13 cellular contexts compared by ENCODE assay signal in the genomic region with DNA sequence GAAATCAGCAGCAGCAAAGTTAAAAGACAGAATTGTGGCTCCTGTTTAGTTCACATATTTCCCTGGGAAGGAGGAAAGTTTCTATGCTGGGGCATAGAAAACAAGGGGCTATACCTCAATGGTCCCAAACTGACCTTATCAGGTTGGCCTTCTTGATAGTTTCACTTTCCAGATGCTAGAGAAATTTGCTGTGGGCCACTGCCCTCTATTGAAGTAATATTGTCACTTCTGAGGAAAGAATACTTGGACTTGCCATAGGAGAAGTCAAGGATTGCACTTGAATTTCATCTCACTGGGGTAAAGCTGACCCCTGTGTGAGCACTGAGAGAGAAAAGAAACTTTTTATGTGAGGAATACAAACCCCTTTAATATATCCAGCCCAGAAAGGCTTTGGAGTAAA. TPM values are rescaled to one million over a fixed set of nuclear protein-coding genes. Genes with fewer than 3 reads are reported as not detected.
DNase-seq lines count a peak whose midpoint lies in the region; ATAC-seq and TF ChIP-seq lines count a peak whose summit lies in the region.
"Had no signal": no experiment of that assay in that cellular context is flagged by ENCODE, and none has a peak within 500 bp of the region (broad histone marks: within the 10 kb centered on the region; RNA-seq: fewer than 3 reads in every experiment).

No MANE protein-coding gene starts in this region.

- H3K9me3 Mint-ChIP-seq in CD4-positive, alpha-beta T cell: peaks cover 1% of the 10 kb centered on the region
- H3K9me3 Mint-ChIP-seq in HFFc6: peaks cover 7% of the 10 kb centered on the region

- no peak for ATAC-seq in CD4-positive, alpha-beta T cell (ENCODE audit: poor library complexity)
- ATAC-seq in GM21576 (IDR thresholded peaks at IDR 0.05; ENCODE audit: unreplicated experiment): no peak
- ATAC-seq: effector memory CD8-positive, alpha-beta T cell had no signal

- CTCF ChIA-PET in CD4-positive, alpha-beta T cell (lab: Charles Lee): interaction anchor here (0.6 to 7.1 kb wide), 6 partner anchors 12 to 147 kb away, joined by 3 to 96 read pairs (median 5); no protein-coding TSS in a partner anchor

- H3K4me1 Mint-ChIP-seq in CD4-positive, alpha-beta T cell (ENCODE audit: low read depth): peaks cover 8% of the 10 kb centered on the region
- peaks cover 32% of the 10 kb centered on the region for H3K4me1 Mint-ChIP-seq in HFFc6 (ENCODE audit: low read depth)

- DNase-seq in CD4-positive, alpha-beta T cell: no peak
- DNase-seq in HFFc6 (no peak), adipocyte (ENCODE audit: low read depth) (peak; percentile 28), medulla oblongata (ENCODE audit: extremely low spot score) (peak; percentile 65), SW 1271 (lab: John Stamatoyannopoulos, UW) (no peak), H7 (no peak)
- no peak for DNase-seq in stimulated activated CD8-positive, alpha-beta memory T cell treated with anti-CD3 and anti-CD28 coated beads, Interleukin-4, amount 100 ng/mL, for 48 hours
- DNase-seq: activated effector memory CD4-positive, alpha-beta T cell treated with Interleukin-2 at 50 U/mL for 16 hours; effector memory CD8-positive, alpha-beta T cell; NCI-H526 treated with DMSO at 0.1 percent for 48 hours had no signal

- H3K4me3 Mint-ChIP-seq in CD4-positive, alpha-beta T cell: no peak overlapping the region
- H3K4me3 Mint-ChIP-seq in HFFc6: no peak overlapping the region
- H3K4me3 Mint-ChIP-seq: effector memory CD8-positive, alpha-beta T cell had no signal

- H3K27me3 ChIP-seq in CD4-positive, alpha-beta T cell (ENCODE audit: control insufficient read depth, insufficient read depth, low read length): no peaks in the 10 kb centered on the region
- H3K27me3 ChIP-seq in adipocyte (replicated peaks; ENCODE audit: control insufficient read depth, insufficient read depth, low read length) (no peaks in the 10 kb centered on the region), H7 (ENCODE audit: control insufficient read depth, insufficient read depth, low read length) (no peaks in the 10 kb centered on the region)
- H3K27me3 ChIP-seq: vagina had no signal

- no peak overlapping the region for H3K27ac Mint-ChIP-seq in CD4-positive, alpha-beta T cell
- H3K27ac Mint-ChIP-seq in HFFc6: no peak overlapping the region
- H3K27ac Mint-ChIP-seq: effector memory CD8-positive, alpha-beta T cell had no signal

- peak; percentile 21 for TF ChIP-seq CTCF in CD4-positive, alpha-beta T cell (IDR thresholded peaks at IDR 0.05)
- TF ChIP-seq CTCF in HFFc6 (IDR thresholded peaks at IDR 0.05): peak; percentile 53; the same call in 1 of the 2 replicates

- no peak overlapping the region for H3K4me3 ChIP-seq in adipocyte (ENCODE audit: low read length)
- no peak overlapping the region for H3K4me3 ChIP-seq in H7 (ENCODE audit: insufficient read depth, low read depth, low read length)
- H3K4me3 ChIP-seq: vagina had no signal

- H3K9me3 ChIP-seq in CD4-positive, alpha-beta T cell (ENCODE audit: control insufficient read depth, low read length): peaks cover 3% of the 10 kb centered on the region
- peaks cover 4% of the 10 kb centered on the region for H3K9me3 ChIP-seq in adipocyte (ENCODE audit: control insufficient read depth, low read length)
- H3K9me3 ChIP-seq: vagina had no signal

- H3K27me3 Mint-ChIP-seq in CD4-positive, alpha-beta T cell: no peaks in the 10 kb centered on the region
- peaks cover 6% of the 10 kb centered on the region for H3K27me3 Mint-ChIP-seq in HFFc6 (ENCODE audit: insufficient read depth)
- H3K27me3 Mint-ChIP-seq: effector memory CD8-positive, alpha-beta T cell had no signal

- H3K4me1 ChIP-seq in adipocyte (ENCODE audit: control insufficient read depth, insufficient read depth, low read length): peaks cover 20% of the 10 kb centered on the region
- H3K4me1 ChIP-seq: parathyroid adenoma had no signal

- no peak overlapping the region for H3K27ac ChIP-seq in CD4-positive, alpha-beta T cell (ENCODE audit: low read depth, low read length)
- H3K27ac ChIP-seq: parathyroid adenoma, vagina had no signal

- POLR2A ChIA-PET in CD4-positive, alpha-beta T cell (lab: Charles Lee): interaction anchor here (0.6 to 4.9 kb wide), 5 partner anchors 9 to 138 kb away, joined by 3 to 24 read pairs (median 9); a partner anchor contains a TSS

- no peak overlapping the region for H3K9ac ChIP-seq in adipocyte (ENCODE audit: low read length)
- H3K9ac ChIP-seq: parathyroid adenoma had no signal

- H3K36me3 Mint-ChIP-seq in CD4-positive, alpha-beta T cell (ENCODE audit: low read depth): no peaks in the 10 kb centered on the region
- no peaks in the 10 kb centered on the region for H3K36me3 Mint-ChIP-seq in HFFc6 (ENCODE audit: low read depth)

- H3K36me3 ChIP-seq in adipocyte (ENCODE audit: control insufficient read depth, insufficient read depth, low read length, severe bottlenecking) (no peaks in the 10 kb centered on the region), H7 (replicated peaks; ENCODE audit: control insufficient read depth, insufficient read depth, low read length) (no peaks in the 10 kb centered on the region)
- H3K36me3 ChIP-seq: vagina had no signal

- intact Hi-C loops in CD4-positive, alpha-beta T cell (cut with DNase I, micrococcal nuclease): loop anchor here (5.0 to 10.0 kb wide), 5 partner anchors 39 to 1042 kb away; a partner anchor contains a TSS

RNA-seq across cellular contexts. Expression of a gene that starts 49.3 kb away (rescaled TPM):
- total RNA-seq in CD4-positive, alpha-beta T cell: under 1 TPM; 0.14 to 0.20 TPM
- total RNA-seq in HFFc6 (2021; fragmentation: NEBNext Ultra II Directional; extraction: Animal tissue kit (Norgen Biotek cat#: 25700)): not detected
- not detected in 2 replicates for total RNA-seq in H7 (2014; rRNA removed; shearing (Covaris generic))
- total RNA-seq: vagina had no signal

Comparison
In these comparisons a context has a peak if more than half of its experiments do, and no peak if none do; other contexts are left out.
1. DNase-seq: peak in adipocyte (single experiment) and medulla oblongata (single experiment); none in CD4-positive, alpha-beta T cell (0 of 10), HFFc6 (single experiment), SW 1271 (0 of 2), H7 (single experiment) and stimulated activated CD8-positive, alpha-beta memory T cell treated with anti-CD3 and anti-CD28 coated beads, Interleukin-4, amount 100 ng/mL, for 48 hours (single experiment).